Comparison of ENCODE assay signal across 20 cellular contexts in the genomic region with DNA sequence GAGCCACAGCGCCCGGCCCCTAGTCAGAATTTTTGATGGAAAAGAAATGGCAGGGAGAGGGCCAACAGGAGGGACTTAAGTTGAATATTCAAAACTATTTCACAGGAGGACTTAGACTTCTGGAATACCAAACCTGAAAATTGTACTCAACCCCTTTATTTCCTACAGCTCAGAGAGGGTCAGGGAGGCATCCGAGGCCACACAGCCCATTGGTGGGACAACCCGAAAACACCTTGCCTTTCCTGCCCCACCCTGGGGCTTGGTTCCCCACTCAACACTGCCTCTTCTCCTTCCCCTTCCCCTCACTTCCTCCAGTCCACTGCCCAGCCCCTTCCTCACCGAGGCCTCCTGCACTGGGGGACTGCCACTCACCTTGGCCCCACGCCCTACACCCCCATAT. TPM values are rescaled to one million over a fixed set of nuclear protein-coding genes. Genes with fewer than 3 reads are reported as not detected.
DNase-seq lines count a peak whose midpoint lies in the region; ATAC-seq, FAIRE-seq and TF ChIP-seq lines count a peak whose summit lies in the region.
"Had no signal": no experiment of that assay in that cellular context is flagged by ENCODE, and none has a peak within 500 bp of the region (broad histone marks: within the 10 kb centered on the region; RNA-seq: fewer than 3 reads in every experiment).

No MANE protein-coding gene starts in this region.

- no peak overlapping the region for H3K27ac ChIP-seq in K562 (ENCODE audit: extremely low read depth, low read depth, low read length)
- H3K27ac ChIP-seq in osteoblast (ENCODE audit: low read depth, low read length): no peak overlapping the region
- no peak overlapping the region for H3K27ac ChIP-seq in caudate nucleus (ENCODE audit: low read depth, low read length)
- H3K27ac ChIP-seq: GM23248 had no signal

- TF ChIP-seq CTCF in K562 (IDR thresholded peaks at IDR 0.05 in 2 of 3, conservative IDR thresholded peaks at IDR 0.05 in 1 of 3; ENCODE audit: insufficient read depth in 2 of 3, low read depth in 1 of 3, low read length in 3 of 3) (no peak), osteoblast (IDR thresholded peaks at IDR 0.05; ENCODE audit: extremely low read depth, low read depth, low read length) (no peak)

- no peak for TF ChIP-seq RAD21 in K562 (CRISPR knock-in tag; conservative IDR thresholded peaks at IDR 0.05 in 1 of 2, IDR thresholded peaks at IDR 0.05 in 1 of 2)

- H3K4me2 ChIP-seq in K562 (ENCODE audit: insufficient read depth, low read length) (no peak overlapping the region), osteoblast (ENCODE audit: insufficient read depth, low read length) (no peak overlapping the region)

- no peaks in the 10 kb centered on the region; a peak in 2 of 5 replicates for H3K27me3 ChIP-seq in K562 (ENCODE audit: control insufficient read depth in 2 of 2, insufficient read depth in 2 of 2, low read length in 2 of 2)
- H3K27me3 ChIP-seq in osteoblast (ENCODE audit: insufficient read depth, low read length): peaks cover 9% of the 10 kb centered on the region

- no peak for FAIRE-seq in K562 (lab: Jason Lieb, UNC)
- FAIRE-seq: GM12878, GM19239, H1 had no signal

- no peaks in the 10 kb centered on the region for H3K9me3 ChIP-seq in K562 (replicated peaks; ENCODE audit: control insufficient read depth, insufficient read depth, low read depth, low read length)
- no peaks in the 10 kb centered on the region for H3K9me3 ChIP-seq in osteoblast (ENCODE audit: low read depth, low read length)

- H4K20me1 ChIP-seq in K562 (replicated peaks; ENCODE audit: control insufficient read depth, insufficient read depth, low read length) (no peaks in the 10 kb centered on the region), osteoblast (ENCODE audit: insufficient read depth, low read length) (no peaks in the 10 kb centered on the region)

- H3K4me1 ChIP-seq in K562 (replicated peaks in 1 of 2; ENCODE audit: control insufficient read depth in 2 of 2, insufficient read depth in 2 of 2, low read length in 2 of 2) (peaks cover 14 to 30% of the 10 kb centered on the region in 2 experiments; a peak in 4 of 5 replicates), osteoblast (ENCODE audit: insufficient read depth, low read length) (no peaks in the 10 kb centered on the region)

- no peaks in the 10 kb centered on the region for H3K79me2 ChIP-seq in K562 (ENCODE audit: control insufficient read depth, insufficient read depth, low read length)
- H3K79me2 ChIP-seq in osteoblast (ENCODE audit: insufficient read depth, low read length): no peaks in the 10 kb centered on the region

- CTCF ChIA-PET in K562 (lab: Yijun Ruan, JAX; ENCODE audit: low intra/inter-chr PET ratio): no interaction called here

- no TSS peak for BruUV-seq in K562 (replicated peaks; lab: Mats Ljungman, UMichigan)

- H3K36me3 ChIP-seq in K562 (ENCODE audit: control insufficient read depth, insufficient read depth, low read length): no peaks in the 10 kb centered on the region
- H3K36me3 ChIP-seq in osteoblast (ENCODE audit: insufficient read depth, low read length): no peaks in the 10 kb centered on the region

- no peak for TF ChIP-seq EP300 in K562 (IDR thresholded peaks at IDR 0.05; ENCODE audit: low read length)

- H3K9ac ChIP-seq in K562 (ENCODE audit: insufficient read depth in 1 of 2, low read depth in 2 of 2, low read length in 2 of 2): no peak overlapping the region
- H3K9ac ChIP-seq: GM23248 had no signal

- DNase-seq in D341Med (ENCODE audit: low spot score) (peak; percentile 4), K562 (ENCODE audit: extremely low read depth in 1 of 4, low spot score in 3 of 4) (no peak), osteoblast (ENCODE audit: insufficient read length, low spot score, missing footprints) (peak; percentile 13), caudate nucleus (lab: John Stamatoyannopoulos, UW) (no peak)
- DNase-seq: C1 segment of cervical spinal cord; Calu3; CD4-positive, alpha-beta memory T cell; COR-L47; DMS153; DMS79; EL; GDM1; GM23248; H7; HCEC 1CT had no signal

- no peak for TF ChIP-seq POLR2A in K562 (conservative IDR thresholded peaks at IDR 0.05)

- in situ Hi-C loops in K562 (cut with MboI): no loop called here

- POLR2A ChIA-PET in K562 (lab: Yijun Ruan, JAX): interaction anchor here (0.6 kb wide), 2 partner anchors 69 to 678 kb away, joined by 3 read pairs; no protein-coding TSS in a partner anchor

- H2AFZ ChIP-seq in K562 (ENCODE audit: low read depth, low read length) (no peak overlapping the region), osteoblast (ENCODE audit: low read length) (no peak overlapping the region)
- H2AFZ ChIP-seq: GM23248 had no signal

- no peaks in the 10 kb centered on the region for H3K9me1 ChIP-seq in K562 (ENCODE audit: control insufficient read depth, insufficient read depth, low read length)

- intact Hi-C loops in K562 (cut with micrococcal nuclease): no loop called here

- H3K4me3 ChIP-seq in K562 (no peak overlapping the region), osteoblast (ENCODE audit: insufficient read depth, low read length) (no peak overlapping the region)
- H3K4me3 ChIP-seq: GM12878, GM23248 had no signal

- ATAC-seq in K562: no peak

- WGBS in K562 (ENCODE audit: insufficient coverage, low coverage, missing lambda C conversion rate): 61% methylated on average over 6 of the region's 6 CpGs

RNA-seq across cellular contexts. Expression of gene NAALADL1, which starts 1.4 kb away (rescaled TPM):
- 0.53 and 3.3 TPM in 2 replicates for total RNA-seq in K562 (2011; cell fraction: chromatin; rRNA removed; ENCODE audit: low replicate concordance)
- 0.53 and 1.8 TPM in 2 replicates for total RNA-seq in K562 (2011; cell fraction: nucleolus; rRNA removed)
- total RNA-seq in K562 (2011; cell fraction: nucleoplasm; rRNA removed): 0.73 TPM in 1 of 2 replicates, not detected in the other
- total RNA-seq in K562 (2014; rRNA removed) (0.16 TPM in 1 of 2 replicates, not detected in the other), K562 (2014; rRNA removed; fragmentation: Illumina TruSeq; extraction: Trizol) (not detected in 2 replicates), K562 (2015; rRNA removed; fragmentation: Illumina TruSeq; extraction: Trizol) (0.07 TPM in 1 of 2 replicates, not detected in the other), K562 (2021) (0.22 and 0.38 TPM in 2 replicates), osteoblast (15.6 and 17.7 TPM in 2 replicates)
- polyA plus RNA-seq in K562 (2011; rRNA removed) (0.06 and 0.16 TPM in 2 replicates), K562 (2014; fragmentation: Illumina TruSeq; extraction: Trizol) (0.27 and 0.29 TPM in 2 replicates), K562 (2014; fragmentation: Nextera tagmentation; extraction: Ambion mirVana) (not detected), K562 (2014; rRNA removed) (0.07 and 0.72 TPM in 2 replicates)
- polyA plus RNA-seq in K562 (2011; cell fraction: cytosol; rRNA removed): 0.19 and 0.24 TPM in 2 replicates
- polyA plus RNA-seq in K562 (2011; cell fraction: nucleus; rRNA removed): 1.5 and 2.6 TPM in 2 replicates
- polyA plus RNA-seq in K562 (2012): 0.40 and 1.3 TPM in 2 replicates
- polyA minus RNA-seq in K562 (2011; rRNA and poly(A)+ RNA removed): 0.06 TPM in 1 of 2 replicates, not detected in the other
- not detected in 2 replicates for polyA minus RNA-seq in K562 (2011; cell fraction: cytosol; rRNA and poly(A)+ RNA removed)
- 0.27 TPM in 1 of 2 replicates, not detected in the other for polyA minus RNA-seq in K562 (2011; cell fraction: nucleus; rRNA and poly(A)+ RNA removed)
- total RNA-seq: A172, A673, Calu3 had no signal

RNA-seq across cellular contexts. Expression of gene SAC3D1, which starts 16.0 kb away (rescaled TPM):
- total RNA-seq in K562 (2011; cell fraction: chromatin; rRNA removed; ENCODE audit: low replicate concordance): 3.9 and 9.1 TPM in 2 replicates
- total RNA-seq in K562 (2011; cell fraction: nucleolus; rRNA removed): 11.5 and 16.6 TPM in 2 replicates
- 7.3 and 7.9 TPM in 2 replicates for total RNA-seq in K562 (2011; cell fraction: nucleoplasm; rRNA removed)
- total RNA-seq in K562 (2014; rRNA removed) (21.2 and 27.0 TPM in 2 replicates), K562 (2014; rRNA removed; fragmentation: Illumina TruSeq; extraction: Trizol) (2.4 and 5.1 TPM in 2 replicates), K562 (2015; rRNA removed; fragmentation: Illumina TruSeq; extraction: Trizol) (14.8 and 17.0 TPM in 2 replicates), K562 (2021) (35.2 and 35.7 TPM in 2 replicates), osteoblast (7.6 and 9.7 TPM in 2 replicates)
- polyA plus RNA-seq in K562 (2011; rRNA removed) (5.8 and 7.6 TPM in 2 replicates), K562 (2014; fragmentation: Illumina TruSeq; extraction: Trizol) (4.0 and 9.0 TPM in 2 replicates), K562 (2014; fragmentation: Nextera tagmentation; extraction: Ambion mirVana) (under 1 TPM; 0.20 to 0.80 TPM), K562 (2014; rRNA removed) (23.8 and 25.4 TPM in 2 replicates)
- 13.3 and 46.2 TPM in 2 replicates for polyA plus RNA-seq in K562 (2011; cell fraction: cytosol; rRNA removed)
- polyA plus RNA-seq in K562 (2011; cell fraction: nucleus; rRNA removed): 9.3 and 12.1 TPM in 2 replicates
- 19.9 and 22.1 TPM in 2 replicates for polyA plus RNA-seq in K562 (2012)
- 5.2 TPM in 2 replicates for polyA minus RNA-seq in K562 (2011; rRNA and poly(A)+ RNA removed)
- polyA minus RNA-seq in K562 (2011; cell fraction: cytosol; rRNA and poly(A)+ RNA removed): 11.6 and 16.2 TPM in 2 replicates
- polyA minus RNA-seq in K562 (2011; cell fraction: nucleus; rRNA and poly(A)+ RNA removed): 2.8 and 4.6 TPM in 2 replicates

RNA-seq across cellular contexts. Expression of gene CDCA5, which starts 26.8 kb away (rescaled TPM):
- total RNA-seq in K562 (2011; cell fraction: chromatin; rRNA removed; ENCODE audit: low replicate concordance): 44.4 and 82.3 TPM in 2 replicates
- 55.5 and 58.2 TPM in 2 replicates for total RNA-seq in K562 (2011; cell fraction: nucleolus; rRNA removed)
- total RNA-seq in K562 (2011; cell fraction: nucleoplasm; rRNA removed): 49.6 and 60.0 TPM in 2 replicates
- 64.6 and 70.3 TPM in 2 replicates for total RNA-seq in K562 (2014; rRNA removed)
- total RNA-seq in K562 (2014; rRNA removed; fragmentation: Illumina TruSeq; extraction: Trizol): 48.2 and 50.0 TPM in 2 replicates
- 66.1 and 68.2 TPM in 2 replicates for total RNA-seq in K562 (2015; rRNA removed; fragmentation: Illumina TruSeq; extraction: Trizol)
- total RNA-seq in K562 (2021): 89.9 and 94.3 TPM in 2 replicates
- 50.5 and 51.8 TPM in 2 replicates for polyA plus RNA-seq in K562 (2011; rRNA removed)
- 51.8 and 53.4 TPM in 2 replicates for polyA plus RNA-seq in K562 (2011; cell fraction: cytosol; rRNA removed)
- polyA plus RNA-seq in K562 (2011; cell fraction: nucleus; rRNA removed): 63.3 and 73.2 TPM in 2 replicates
- polyA plus RNA-seq in K562 (2012): 60.2 and 62.5 TPM in 2 replicates
- polyA plus RNA-seq in K562 (2014; fragmentation: Illumina TruSeq; extraction: Trizol): 83.2 and 85.1 TPM in 2 replicates
- polyA plus RNA-seq in K562 (2014; fragmentation: Nextera tagmentation; extraction: Ambion mirVana): 10 to 100 TPM; 18.9 to 25.5 TPM
- polyA plus RNA-seq in K562 (2014; rRNA removed): 85.2 and 86.6 TPM in 2 replicates
- polyA minus RNA-seq in K562 (2011; rRNA and poly(A)+ RNA removed): 30.9 and 32.5 TPM in 2 replicates
- 23.9 and 30.4 TPM in 2 replicates for polyA minus RNA-seq in K562 (2011; cell fraction: cytosol; rRNA and poly(A)+ RNA removed)
- 20.5 and 31.7 TPM in 2 replicates for polyA minus RNA-seq in K562 (2011; cell fraction: nucleus; rRNA and poly(A)+ RNA removed)
- 2.1 and 3.3 TPM in 2 replicates for total RNA-seq in osteoblast

RNA-seq across cellular contexts. Expression of gene ZFPL1, which starts 27.0 kb away (rescaled TPM):
- 54.4 and 89.3 TPM in 2 replicates for total RNA-seq in K562 (2011; cell fraction: chromatin; rRNA removed; ENCODE audit: low replicate concordance)
- 56.7 and 57.8 TPM in 2 replicates for total RNA-seq in K562 (2011; cell fraction: nucleolus; rRNA removed)
- total RNA-seq in K562 (2011; cell fraction: nucleoplasm; rRNA removed): 63.4 and 76.1 TPM in 2 replicates
- total RNA-seq in K562 (2014; rRNA removed) (37.3 and 46.0 TPM in 2 replicates), K562 (2014; rRNA removed; fragmentation: Illumina TruSeq; extraction: Trizol) (7.0 and 10.0 TPM in 2 replicates), K562 (2015; rRNA removed; fragmentation: Illumina TruSeq; extraction: Trizol) (21.1 and 22.7 TPM in 2 replicates), K562 (2021) (33.4 and 37.5 TPM in 2 replicates), osteoblast (38.6 and 39.4 TPM in 2 replicates)
- polyA plus RNA-seq in K562 (2011; rRNA removed) (16.5 and 38.6 TPM in 2 replicates), K562 (2014; fragmentation: Illumina TruSeq; extraction: Trizol) (35.4 and 47.8 TPM in 2 replicates), K562 (2014; fragmentation: Nextera tagmentation; extraction: Ambion mirVana) (1 to 10 TPM; 3.7 to 7.1 TPM), K562 (2014; rRNA removed) (29.7 and 32.3 TPM in 2 replicates)
- polyA plus RNA-seq in K562 (2011; cell fraction: cytosol; rRNA removed): 52.7 and 57.8 TPM in 2 replicates
- 91.6 and 108 TPM in 2 replicates for polyA plus RNA-seq in K562 (2011; cell fraction: nucleus; rRNA removed)
- 45.3 and 52.6 TPM in 2 replicates for polyA plus RNA-seq in K562 (2012)
- 18.2 and 25.1 TPM in 2 replicates for polyA minus RNA-seq in K562 (2011; rRNA and poly(A)+ RNA removed)
- 19.7 and 26.0 TPM in 2 replicates for polyA minus RNA-seq in K562 (2011; cell fraction: cytosol; rRNA and poly(A)+ RNA removed)
- polyA minus RNA-seq in K562 (2011; cell fraction: nucleus; rRNA and poly(A)+ RNA removed): 30.7 and 53.2 TPM in 2 replicates

RNA-seq across cellular contexts. Expression of gene SNX15, which starts 29.8 kb away (rescaled TPM):
- total RNA-seq in K562 (2011; cell fraction: chromatin; rRNA removed; ENCODE audit: low replicate concordance): 4.7 and 12.8 TPM in 2 replicates
- total RNA-seq in K562 (2011; cell fraction: nucleolus; rRNA removed): 7.2 and 8.0 TPM in 2 replicates
- 6.2 and 10.2 TPM in 2 replicates for total RNA-seq in K562 (2011; cell fraction: nucleoplasm; rRNA removed)
- total RNA-seq in K562 (2014; rRNA removed) (18.3 and 33.3 TPM in 2 replicates), K562 (2014; rRNA removed; fragmentation: Illumina TruSeq; extraction: Trizol) (6.9 and 8.3 TPM in 2 replicates), K562 (2015; rRNA removed; fragmentation: Illumina TruSeq; extraction: Trizol) (14.9 and 15.2 TPM in 2 replicates), K562 (2021) (21.3 and 27.8 TPM in 2 replicates), osteoblast (12.3 and 13.0 TPM in 2 replicates)
- polyA plus RNA-seq in K562 (2011; rRNA removed) (4.5 and 13.3 TPM in 2 replicates), K562 (2014; fragmentation: Illumina TruSeq; extraction: Trizol) (20.1 and 24.7 TPM in 2 replicates), K562 (2014; fragmentation: Nextera tagmentation; extraction: Ambion mirVana) (1 to 10 TPM; 1.8 to 2.8 TPM), K562 (2014; rRNA removed) (18.2 and 19.5 TPM in 2 replicates)
- 14.2 and 17.5 TPM in 2 replicates for polyA plus RNA-seq in K562 (2011; cell fraction: cytosol; rRNA removed)
- 8.0 and 14.9 TPM in 2 replicates for polyA plus RNA-seq in K562 (2011; cell fraction: nucleus; rRNA removed)
- polyA plus RNA-seq in K562 (2012): 20.3 and 31.1 TPM in 2 replicates
- polyA minus RNA-seq in K562 (2011; rRNA and poly(A)+ RNA removed): 1.9 and 3.4 TPM in 2 replicates
- polyA minus RNA-seq in K562 (2011; cell fraction: cytosol; rRNA and poly(A)+ RNA removed): 12.6 and 14.8 TPM in 2 replicates
- polyA minus RNA-seq in K562 (2011; cell fraction: nucleus; rRNA and poly(A)+ RNA removed): 2.3 and 4.2 TPM in 2 replicates

Comparison
In these comparisons a context has a peak if more than half of its experiments do, and no peak if none do; other contexts are left out.
1. DNase-seq: peak in D341Med (single experiment) and osteoblast (single experiment); none in K562 (0 of 4) and caudate nucleus (0 of 61).
2. RNA of gene CDCA5, which starts 26.8 kb away (total RNA-seq): 44.4 to 94.3 TPM in K562; 2.1 to 3.3 TPM in osteoblast; every median in the first group is over 10 times any median in the second.